In the genomic region with DNA sequence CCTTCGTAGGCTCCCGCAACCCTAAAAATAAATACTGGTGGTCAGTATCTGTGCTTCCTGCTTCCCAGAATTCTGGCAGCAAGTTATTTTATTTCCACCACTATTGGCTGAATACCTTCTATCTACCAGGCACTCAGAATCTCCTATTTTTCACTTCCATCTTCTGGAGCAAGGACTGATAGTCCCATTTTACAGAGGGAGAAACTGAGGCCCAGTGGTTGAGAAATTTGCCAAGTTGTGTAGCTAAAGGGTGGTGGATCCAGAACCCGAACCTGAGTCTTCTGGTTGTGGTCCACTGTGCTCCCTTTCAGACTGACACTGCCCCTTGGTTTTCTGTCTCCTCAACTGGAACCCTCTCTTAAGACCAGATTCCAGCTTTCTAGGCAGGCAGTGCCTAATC, we compare ENCODE assay signal across 1 cellular context.
TF ChIP-seq lines count a peak whose summit lies in the region.

No MANE protein-coding gene starts in this region.

TF ChIP-seq in HepG2, 621 proteins besides CTCF, POLR2A, EP300 and RAD21:
- TF ChIP-seq ZNF629 (CRISPR knock-in tag; conservative IDR thresholded peaks at IDR 0.05) (peak; percentile 85), NFE2L2 (IDR thresholded peaks at IDR 0.05; ENCODE audit: low read length) (no peak)
